11 cellular contexts compared by ENCODE assay signal in genomic region chr10:125154529-125154928, GRCh38. TPM values are rescaled to one million over a fixed set of nuclear protein-coding genes. Genes with fewer than 3 reads are reported as not detected.
A peak's percentile ranks its signal among the peaks of the same experiment; 100 is the strongest.
DNase-seq lines count a peak whose midpoint lies in the region; ATAC-seq, FAIRE-seq and TF ChIP-seq lines count a peak whose summit lies in the region.
"Had no signal": no experiment of that assay in that cellular context is flagged by ENCODE, and none has a peak within 500 bp of the region (broad histone marks: within the 10 kb centered on the region; RNA-seq: fewer than 3 reads in every experiment).

No MANE protein-coding gene starts in this region.

- TF ChIP-seq POLR2A in endothelial cell of umbilical vein (IDR thresholded peaks at IDR 0.05; ENCODE audit: low read depth, low read length) (no peak), transverse colon (IDR thresholded peaks at IDR 0.05) (no peak)

- peak overlapping the region; percentile 62 for H3K9ac ChIP-seq in endothelial cell of umbilical vein (replicated peaks; ENCODE audit: extremely low read depth, insufficient read depth, low read length)

- H2AFZ ChIP-seq in endothelial cell of umbilical vein (ENCODE audit: low read depth, low read length): no peak overlapping the region

- no peak for TF ChIP-seq CTCF in endothelial cell of umbilical vein (IDR thresholded peaks at IDR 0.05; ENCODE audit: extremely low read depth in 1 of 2, insufficient read depth in 1 of 2, low read depth in 1 of 2, low read length in 2 of 2)
- TF ChIP-seq CTCF in transverse colon (IDR thresholded peaks at IDR 0.05): no peak

- H3K4me1 ChIP-seq in endothelial cell of umbilical vein (ENCODE audit: control insufficient read depth, extremely low read depth, insufficient read depth, low read length) (peaks cover 76% of the 10 kb centered on the region), muscle layer of duodenum (ENCODE audit: control insufficient read depth in 1 of 2, insufficient read depth in 2 of 2, low read length in 2 of 2) (peaks cover 43 to 63% of the 10 kb centered on the region in 2 donors), transverse colon (peaks cover 34 to 88% (median 73%) of the 10 kb centered on the region in 4 donors)

- no peak overlapping the region for H3K4me3 Mint-ChIP-seq in activated T-helper 1 cell treated with anti-CD3 and anti-CD28 coated beads, Interleukin-12 subunit alpha, Interleukin-12 subunit beta, Interleukin-2, Interleukin-4 antibody, amounts not matched to agents 30 ng/mL and 10 ng/mL and 1 ng/mL, durations not matched to agents 14 hours and 24 hours and 36 hours
- H3K4me3 Mint-ChIP-seq: activated naive CD4-positive, alpha-beta T cell treated with anti-CD3 and anti-CD28 coated beads, Interleukin-2, amount 10 ng/mL, durations not matched to agents 7 days and 5 days had no signal

- no peak overlapping the region for H3K27ac Mint-ChIP-seq in activated T-helper 1 cell treated with anti-CD3 and anti-CD28 coated beads, Interleukin-12 subunit alpha, Interleukin-12 subunit beta, Interleukin-2, Interleukin-4 antibody, amounts not matched to agents 30 ng/mL and 10 ng/mL and 1 ng/mL, durations not matched to agents 14 hours and 24 hours and 36 hours
- H3K27ac Mint-ChIP-seq: activated naive CD4-positive, alpha-beta T cell treated with anti-CD3 and anti-CD28 coated beads, Interleukin-2, amount 10 ng/mL, durations not matched to agents 7 days and 5 days had no signal

- H3K27me3 ChIP-seq in endothelial cell of umbilical vein (ENCODE audit: control insufficient read depth in 2 of 2, insufficient read depth in 2 of 2, low read length in 2 of 2) (no peaks in the 10 kb centered on the region), muscle layer of duodenum (ENCODE audit: low read depth, low read length) (no peaks in the 10 kb centered on the region), transverse colon (no peaks in the 10 kb centered on the region)

- H3K4me3 ChIP-seq in endothelial cell of umbilical vein (replicated peaks in 1 of 3; ENCODE audit: insufficient read depth in 1 of 3, low read depth in 1 of 3, low read length in 3 of 3) (peak overlapping the region in 1 of 3 experiments; percentile 21), muscle layer of duodenum (ENCODE audit: low read depth in 1 of 2, low read length in 2 of 2) (peak overlapping the region; percentile 5 to 49), transverse colon (peak overlapping the region in 2 of 4 donors; percentile 10 to 19)

- intact Hi-C loops in endothelial cell of umbilical vein (cut with micrococcal nuclease): loop anchor here (1.0 kb wide), 1 partner anchor 162 kb away; no protein-coding TSS in a partner anchor
- intact Hi-C loops in transverse colon (cut with DNase I; ENCODE audit: low total_unique reads): no loop called here
- intact Hi-C loops in activated T-helper 1 cell treated with anti-CD3 and anti-CD28 coated beads, Interleukin-12 subunit alpha, Interleukin-12 subunit beta, Interleukin-2, Interleukin-4 antibody, amounts not matched to agents 30 ng/mL and 10 ng/mL and 1 ng/mL, durations not matched to agents 14 hours and 24 hours and 36 hours (cut with micrococcal nuclease): no loop called here

- H3K36me3 Mint-ChIP-seq in activated T-helper 1 cell treated with anti-CD3 and anti-CD28 coated beads, Interleukin-12 subunit alpha, Interleukin-12 subunit beta, Interleukin-2, Interleukin-4 antibody, amounts not matched to agents 30 ng/mL and 10 ng/mL and 1 ng/mL, durations not matched to agents 14 hours and 24 hours and 36 hours (ENCODE audit: low read depth): peaks cover 3% of the 10 kb centered on the region
- H3K36me3 Mint-ChIP-seq: activated naive CD4-positive, alpha-beta T cell treated with anti-CD3 and anti-CD28 coated beads, Interleukin-2, amount 10 ng/mL, durations not matched to agents 7 days and 5 days had no signal

- DNase-seq in DMS53 (lab: John Stamatoyannopoulos, UW): peak; percentile 49
- DNase-seq in DMS53 treated with DMSO at 0.1 percent for 48 hours (lab: John Stamatoyannopoulos, UW; ENCODE audit: unreplicated experiment): no peak
- DNase-seq in endothelial cell of umbilical vein (ENCODE audit: low read depth, low spot score): no peak
- no peak for DNase-seq in transverse colon
- no peak for DNase-seq in activated T-helper 1 cell treated with anti-CD3 and anti-CD28 coated beads, Interleukin-12 subunit alpha, Interleukin-12 subunit beta, Interleukin-2, Interleukin-4 antibody, amounts not matched to agents 30 ng/mL and 10 ng/mL and 1 ng/mL, durations not matched to agents 14 hours and 24 hours and 36 hours (ENCODE audit: low spot score)
- DNase-seq in frontal cortex (ENCODE audit: low spot score in 2 of 2): no peak
- DNase-seq: activated naive CD4-positive, alpha-beta T cell treated with anti-CD3 and anti-CD28 coated beads, Interleukin-2, amount 10 ng/mL, durations not matched to agents 7 days and 5 days; NCI-H510A treated with DMSO at 0.1 percent for 48 hours had no signal

- peaks cover 60% of the 10 kb centered on the region for H3K27me3 Mint-ChIP-seq in activated T-helper 1 cell treated with anti-CD3 and anti-CD28 coated beads, Interleukin-12 subunit alpha, Interleukin-12 subunit beta, Interleukin-2, Interleukin-4 antibody, amounts not matched to agents 30 ng/mL and 10 ng/mL and 1 ng/mL, durations not matched to agents 14 hours and 24 hours and 36 hours (ENCODE audit: insufficient read depth)

- H3K27ac ChIP-seq in endothelial cell of umbilical vein (ENCODE audit: insufficient read depth, low read depth, low read length) (peak overlapping the region; percentile 56), muscle layer of duodenum (ENCODE audit: low read length) (peak overlapping the region; percentile 83), transverse colon (peak overlapping the region; percentile 98 to 99 (median 99))

- H3K79me2 ChIP-seq in endothelial cell of umbilical vein (ENCODE audit: control insufficient read depth, insufficient read depth, low read length): peaks cover 97% of the 10 kb centered on the region

- dilution Hi-C loops in endothelial cell of umbilical vein (cut with MboI; ENCODE audit: extremely low pct_ligation_motif_present, low sequenced_read_pairs): no loop called here

- H3K36me3 ChIP-seq in endothelial cell of umbilical vein (ENCODE audit: control insufficient read depth in 2 of 2, extremely low read depth in 1 of 2, insufficient read depth in 2 of 2, low read length in 2 of 2) (peaks cover 0 to 9% of the 10 kb centered on the region in 2 experiments), muscle layer of duodenum (ENCODE audit: control insufficient read depth in 1 of 2, insufficient read depth in 2 of 2, low read length in 2 of 2) (peaks cover 0 to 3% of the 10 kb centered on the region in 2 donors), transverse colon (no peaks in the 10 kb centered on the region)

- no peaks in the 10 kb centered on the region for H4K20me1 ChIP-seq in endothelial cell of umbilical vein (replicated peaks; ENCODE audit: control insufficient read depth, extremely low read depth, insufficient read depth, low read length)

- no peaks in the 10 kb centered on the region for H3K9me3 Mint-ChIP-seq in activated T-helper 1 cell treated with anti-CD3 and anti-CD28 coated beads, Interleukin-12 subunit alpha, Interleukin-12 subunit beta, Interleukin-2, Interleukin-4 antibody, amounts not matched to agents 30 ng/mL and 10 ng/mL and 1 ng/mL, durations not matched to agents 14 hours and 24 hours and 36 hours
- H3K9me3 Mint-ChIP-seq: activated naive CD4-positive, alpha-beta T cell treated with anti-CD3 and anti-CD28 coated beads, Interleukin-2, amount 10 ng/mL, durations not matched to agents 7 days and 5 days had no signal

- CTCF ChIA-PET in endothelial cell of umbilical vein (lab: Charles Lee): interaction anchor here (0.8 to 2.2 kb wide), 5 partner anchors 37 to 106 kb away, joined by 3 to 15 read pairs (median 4); no protein-coding TSS in a partner anchor

- no peak for ATAC-seq in GM21360 (IDR thresholded peaks at IDR 0.05; ENCODE audit: unreplicated experiment)

- peak overlapping the region; percentile 70 for H3K4me2 ChIP-seq in endothelial cell of umbilical vein (ENCODE audit: insufficient read depth, low read length)

- BruUV-seq in endothelial cell of umbilical vein (replicated peaks; lab: Mats Ljungman, UMichigan): no TSS peak

- H3K4me1 Mint-ChIP-seq in activated T-helper 1 cell treated with anti-CD3 and anti-CD28 coated beads, Interleukin-12 subunit alpha, Interleukin-12 subunit beta, Interleukin-2, Interleukin-4 antibody, amounts not matched to agents 30 ng/mL and 10 ng/mL and 1 ng/mL, durations not matched to agents 14 hours and 24 hours and 36 hours (ENCODE audit: low read depth): peaks cover 5% of the 10 kb centered on the region

- 10 to 16% methylated on average over 4 to 6 of the region's 6 CpGs for WGBS in transverse colon (ENCODE audit: low coverage in 1 of 2), 2 donors

- no peaks in the 10 kb centered on the region for H3K9me3 ChIP-seq in endothelial cell of umbilical vein (replicated peaks; ENCODE audit: control insufficient read depth, insufficient read depth, low read length)
- H3K9me3 ChIP-seq in muscle layer of duodenum (ENCODE audit: control insufficient read depth in 1 of 2, low read length in 2 of 2): no peaks in the 10 kb centered on the region
- no peaks in the 10 kb centered on the region for H3K9me3 ChIP-seq in transverse colon

- POLR2A ChIA-PET in endothelial cell of umbilical vein (lab: Charles Lee): interaction anchor here (0.6 kb wide), 1 partner anchor 85 kb away, joined by 4 read pairs; no protein-coding TSS in a partner anchor

- TF ChIP-seq EP300 in transverse colon (IDR thresholded peaks at IDR 0.05; ENCODE audit: low read depth): no peak

- FAIRE-seq in endothelial cell of umbilical vein (lab: Jason Lieb, UNC) (no peak), frontal cortex (lab: Jason Lieb, UNC) (no peak)
- FAIRE-seq: A204.1 had no signal

- H3K9me1 ChIP-seq in endothelial cell of umbilical vein (replicated peaks; ENCODE audit: control insufficient read depth, extremely low read depth, insufficient read depth, low read length): no peaks in the 10 kb centered on the region

- in situ Hi-C loops in transverse colon (cut with MboI; ENCODE audit: low pct_ligation_motif_present in 1 of 4, low pct_unique_long_range_greater_than_20kb in 1 of 4, low sequenced_read_pairs in 3 of 4): loop anchor here in 1 of 4 donors (25.0 kb wide), 1 partner anchor 92 kb away; no protein-coding TSS in a partner anchor

RNA-seq across cellular contexts. Expression of gene CTBP2, which starts 5.8 kb away (rescaled TPM):
- total RNA-seq in endothelial cell of umbilical vein (123 and 128 TPM in 2 replicates), transverse colon (100 to 1,000 TPM in 1 of 4 donors, 10 to 100 TPM in 3; 71.9 to 247 (median 98.4) TPM), frontal cortex (32.6 TPM)
- 118 and 122 TPM in 2 replicates for polyA plus RNA-seq in endothelial cell of umbilical vein
- polyA plus RNA-seq in endothelial cell of umbilical vein (2011; cell fraction: cytosol; rRNA removed): 92.5 and 105 TPM in 2 replicates
- polyA plus RNA-seq in endothelial cell of umbilical vein (2011; cell fraction: nucleus; rRNA removed): 261 and 283 TPM in 2 replicates
- polyA plus RNA-seq in endothelial cell of umbilical vein (2012): 84.0 and 96.4 TPM in 2 replicates
- 170 and 218 TPM in 2 replicates for polyA minus RNA-seq in endothelial cell of umbilical vein
- 70.6 TPM for polyA minus RNA-seq in endothelial cell of umbilical vein (2011; cell fraction: cytosol; rRNA and poly(A)+ RNA removed)
- polyA minus RNA-seq in endothelial cell of umbilical vein (2011; cell fraction: nucleus; rRNA and poly(A)+ RNA removed): 91.2 and 123 TPM in 2 replicates
- 0.13 and 0.39 TPM in 2 replicates for total RNA-seq in activated T-helper 1 cell treated with anti-CD3 and anti-CD28 coated beads, Interleukin-12 subunit alpha, Interleukin-12 subunit beta, Interleukin-2, Interleukin-4 antibody, amounts not matched to agents 30 ng/mL and 10 ng/mL and 1 ng/mL, durations not matched to agents 14 hours and 24 hours and 36 hours

Comparison
In these comparisons a context has a peak if more than half of its experiments do, and no peak if none do; other contexts are left out.
1. RNA of gene CTBP2, which starts 5.8 kb away (total RNA-seq): 123 to 128 TPM in endothelial cell of umbilical vein, 71.9 to 247 TPM in transverse colon and 32.6 TPM in frontal cortex (single experiment); 0.13 to 0.39 TPM in activated T-helper 1 cell treated with anti-CD3 and anti-CD28 coated beads, Interleukin-12 subunit alpha, Interleukin-12 subunit beta, Interleukin-2, Interleukin-4 antibody, amounts not matched to agents 30 ng/mL and 10 ng/mL and 1 ng/mL, durations not matched to agents 14 hours and 24 hours and 36 hours; every median in the first group is over 10 times any median in the second.
2. Peak in every context shown above with its lines, with median percentiles within 50 percentile points of each other: H3K27ac ChIP-seq.